Comparison of ENCODE assay signal across 8 cellular contexts in the genomic region with DNA sequence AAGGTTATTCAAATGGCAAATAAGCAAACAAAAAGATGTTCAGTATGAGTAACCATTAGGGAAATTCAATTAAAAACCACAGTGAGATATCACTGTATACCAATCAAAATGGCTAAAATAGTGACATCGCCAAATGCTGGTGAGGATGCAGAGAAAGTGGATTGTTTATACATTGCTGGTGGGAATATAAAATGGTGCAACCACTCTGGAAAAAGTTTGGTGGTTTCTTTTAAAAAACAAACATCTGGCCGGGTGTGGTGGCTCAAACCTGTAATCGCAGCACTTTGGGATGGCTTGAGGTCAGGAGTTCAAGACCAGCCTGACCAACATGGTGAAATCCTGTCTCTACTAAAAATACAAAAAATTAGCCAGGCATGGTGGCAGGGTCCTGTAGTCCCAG.
"Had no signal": no experiment of that assay in that cellular context is flagged by ENCODE, and none has a peak within 500 bp of the region (broad histone marks: within the 10 kb centered on the region; RNA-seq: fewer than 3 reads in every experiment).

No MANE protein-coding gene starts in this region.

- H3K4me3 ChIP-seq: GM23338, HAP-1 had no signal

- H3K27ac Mint-ChIP-seq: HFFc6, IgD-negative memory B cell had no signal

- H3K9me3 ChIP-seq: HAP-1 had no signal

- DNase-seq: H7, HFFc6 had no signal

- H3K9me3 Mint-ChIP-seq: GM23338 had no signal

- H3K27ac ChIP-seq: HL-60 had no signal

- H3K27me3 Mint-ChIP-seq: IgD-negative memory B cell had no signal

- ATAC-seq: GM23338, HCT116, HepG2 had no signal

- H3K36me3 ChIP-seq: HAP-1 had no signal

- H3K4me3 Mint-ChIP-seq: GM23338, HFFc6, IgD-negative memory B cell had no signal
